ENCODE assay signal across 10 cellular contexts in the genomic region with DNA sequence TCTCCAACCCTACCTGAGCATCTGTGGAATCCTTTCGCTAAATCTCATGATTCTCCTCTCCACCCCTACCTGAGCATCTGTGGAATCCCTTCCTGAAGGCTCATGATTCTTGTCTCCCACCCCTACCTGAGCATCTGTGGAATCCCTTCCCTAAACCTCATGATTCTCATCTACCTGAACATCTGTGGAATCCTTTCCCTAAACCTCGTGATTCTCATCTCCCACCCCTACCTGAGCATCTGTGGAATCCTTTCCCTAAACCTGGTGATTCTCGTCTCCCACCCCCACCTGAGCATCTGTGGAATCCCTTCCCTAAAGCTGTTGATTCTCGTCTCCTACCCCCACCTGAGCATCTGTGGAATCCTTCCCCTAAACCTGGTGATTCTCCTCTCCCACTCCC.
"Had no signal": no experiment of that assay in that cellular context is flagged by ENCODE, and none has a peak within 500 bp of the region (broad histone marks: within the 10 kb centered on the region; RNA-seq: fewer than 3 reads in every experiment).

No MANE protein-coding gene starts in this region.

- H3K4me3 ChIP-seq: GM23248, HAP-1 had no signal

- H2AFZ ChIP-seq: GM23248 had no signal

- H3K27me3 Mint-ChIP-seq: IgD-negative memory B cell had no signal

- H3K27ac Mint-ChIP-seq: HFFc6, IgD-negative memory B cell had no signal

- H3K36me3 ChIP-seq: HAP-1 had no signal

- H3K9me3 Mint-ChIP-seq: IgD-negative memory B cell had no signal

- FAIRE-seq: H1, H54, HepG2 had no signal

- H3K9me3 ChIP-seq: HAP-1 had no signal

- H3K4me1 Mint-ChIP-seq: IgD-negative memory B cell had no signal

- H3K4me1 ChIP-seq: HAP-1 had no signal

- H3K27ac ChIP-seq: GM23248, HL-60 had no signal

- ATAC-seq: HCT116, HepG2 had no signal

- H3K9ac ChIP-seq: GM23248 had no signal

- DNase-seq: GM23248, HFFc6, KBM-7 had no signal

- H3K4me3 Mint-ChIP-seq: HFFc6, IgD-negative memory B cell had no signal

- H3K36me3 Mint-ChIP-seq: IgD-negative memory B cell had no signal
